ENCODE assay signal across 13 cellular contexts in genomic region chr22:39954584-39955055, GRCh38. TPM values are rescaled to one million over a fixed set of nuclear protein-coding genes. Genes with fewer than 3 reads are reported as not detected.
A peak's percentile ranks its signal among the peaks of the same experiment; 100 is the strongest.
DNase-seq lines count a peak whose midpoint lies in the region; ATAC-seq lines count a peak whose summit lies in the region.
"Had no signal": no experiment of that assay in that cellular context is flagged by ENCODE, and none has a peak within 500 bp of the region (broad histone marks: within the 10 kb centered on the region; RNA-seq: fewer than 3 reads in every experiment).

No MANE protein-coding gene starts in this region.

- no peaks in the 10 kb centered on the region for H3K36me3 ChIP-seq in SJSA1
- H3K36me3 ChIP-seq: BLaER1 treated with 17β-estradiol and CSF1 and Interleukin-3, amounts not matched to agents 10 nM and 100 nM; cardiac muscle cell; neural progenitor cell had no signal

- DNase-seq in activated T-cell treated with anti-CD3 and anti-CD28 coated beads, Interleukin-2, amount 50 U/mL, for 24 hours: no peak
- no peak for DNase-seq in activated T-cell treated with anti-CD3 and anti-CD28 coated beads, Interleukin-2, amount 50 U/mL, for 48 hours
- DNase-seq in SJSA1 (ENCODE audit: low read depth in 1 of 2, low spot score in 2 of 2) (peak; percentile 66 to 83), fibroblast of gingiva (ENCODE audit: low read depth) (peak; percentile 33), NCI-H1436 (lab: John Stamatoyannopoulos, UW) (no peak)
- DNase-seq in stimulated activated CD8-positive, alpha-beta memory T cell treated with anti-CD3 and anti-CD28 coated beads, Interleukin-4, amount 100 ng/mL, for 48 hours: peak; percentile 47
- DNase-seq: activated CD4-positive, CD25-positive, alpha-beta regulatory T cell; NCI-H2029 had no signal

- peaks cover 88% of the 10 kb centered on the region for H3K36me3 Mint-ChIP-seq in activated T-cell treated with anti-CD3 and anti-CD28 coated beads, Interleukin-2, amount 50 U/mL, for 24 hours (ENCODE audit: low read depth)
- H3K36me3 Mint-ChIP-seq: neural progenitor cell had no signal

- H3K4me1 Mint-ChIP-seq in activated T-cell treated with anti-CD3 and anti-CD28 coated beads, Interleukin-2, amount 50 U/mL, for 24 hours (ENCODE audit: low read depth): peaks cover 90% of the 10 kb centered on the region

- H3K4me1 ChIP-seq in SJSA1 (replicated peaks): peaks cover 21% of the 10 kb centered on the region

- H3K27ac ChIP-seq in SJSA1: no peak overlapping the region
- H3K27ac ChIP-seq: BLaER1 treated with 17β-estradiol and CSF1 and Interleukin-3, amounts not matched to agents 10 nM and 100 nM; cardiac muscle cell; neural progenitor cell had no signal

- no peaks in the 10 kb centered on the region for H3K9me3 ChIP-seq in SJSA1 (replicated peaks)
- H3K9me3 ChIP-seq: BLaER1 treated with 17β-estradiol and CSF1 and Interleukin-3, amounts not matched to agents 10 nM and 100 nM had no signal

- ATAC-seq in esophagus mucosa (no peak), GM19463 (IDR thresholded peaks at IDR 0.05; ENCODE audit: unreplicated experiment) (no peak)

- no peaks in the 10 kb centered on the region for H3K27me3 Mint-ChIP-seq in activated T-cell treated with anti-CD3 and anti-CD28 coated beads, Interleukin-2, amount 50 U/mL, for 24 hours

- H3K27ac Mint-ChIP-seq in activated T-cell treated with anti-CD3 and anti-CD28 coated beads, Interleukin-2, amount 50 U/mL, for 24 hours: peak overlapping the region; percentile 69
- H3K27ac Mint-ChIP-seq: neural progenitor cell had no signal

- no peak overlapping the region for H3K4me3 ChIP-seq in SJSA1
- H3K4me3 ChIP-seq: BLaER1 treated with 17β-estradiol and CSF1 and Interleukin-3, amounts not matched to agents 10 nM and 100 nM; cardiac muscle cell; neural progenitor cell had no signal

- no peak overlapping the region for H3K4me3 Mint-ChIP-seq in activated T-cell treated with anti-CD3 and anti-CD28 coated beads, Interleukin-2, amount 50 U/mL, for 24 hours
- H3K4me3 Mint-ChIP-seq: neural progenitor cell had no signal

- H3K9me3 Mint-ChIP-seq in activated T-cell treated with anti-CD3 and anti-CD28 coated beads, Interleukin-2, amount 50 U/mL, for 24 hours: no peaks in the 10 kb centered on the region
- H3K9me3 Mint-ChIP-seq: neural progenitor cell had no signal

- H3K27me3 ChIP-seq in SJSA1 (replicated peaks): no peaks in the 10 kb centered on the region
- H3K27me3 ChIP-seq: cardiac muscle cell, neural progenitor cell had no signal

RNA-seq across cellular contexts. Expression of gene TMA7B, which starts 5.6 kb away (rescaled TPM):
- not detected in 2 replicates for total RNA-seq in SJSA1 (2014; rRNA removed; shearing (Covaris generic))
- total RNA-seq in esophagus mucosa: 0.24 TPM
- total RNA-seq: cardiac muscle cell had no signal

RNA-seq across cellular contexts. Expression of gene FAM83F, which starts 40.1 kb away (rescaled TPM):
- not detected in 2 replicates for total RNA-seq in SJSA1 (2014; rRNA removed; shearing (Covaris generic))
- 50.7 TPM for total RNA-seq in esophagus mucosa

RNA-seq across cellular contexts. Expression of gene GRAP2, which starts 53.7 kb away (rescaled TPM):
- total RNA-seq in SJSA1 (2014; rRNA removed; shearing (Covaris generic)): 0.61 TPM in 1 of 2 replicates, not detected in the other
- 0.92 TPM for total RNA-seq in esophagus mucosa

Comparison
In these comparisons a context has a peak if more than half of its experiments do, and no peak if none do; other contexts are left out.
1. DNase-seq: peak in SJSA1 (2 of 2), fibroblast of gingiva (single experiment) and stimulated activated CD8-positive, alpha-beta memory T cell treated with anti-CD3 and anti-CD28 coated beads, Interleukin-4, amount 100 ng/mL, for 48 hours (single experiment); none in activated T-cell treated with anti-CD3 and anti-CD28 coated beads, Interleukin-2, amount 50 U/mL, for 24 hours (single experiment), activated T-cell treated with anti-CD3 and anti-CD28 coated beads, Interleukin-2, amount 50 U/mL, for 48 hours (0 of 2) and NCI-H1436 (single experiment).
2. RNA of gene FAM83F, which starts 40.1 kb away (total RNA-seq): 50.7 TPM in esophagus mucosa (single experiment); not detected in SJSA1; every median in the first group is over 10 times any median in the second.